ENCODE assay signal across 9 cellular contexts in genomic region chrX:133985164-133986007, GRCh38. TPM values are rescaled to one million over a fixed set of nuclear protein-coding genes. Genes with fewer than 3 reads are reported as not detected.
A peak's percentile ranks its signal among the peaks of the same experiment; 100 is the strongest.
DNase-seq lines count a peak whose midpoint lies in the region; ATAC-seq and TF ChIP-seq lines count a peak whose summit lies in the region.
"Had no signal": no experiment of that assay in that cellular context is flagged by ENCODE, and none has a peak within 500 bp of the region (broad histone marks: within the 10 kb centered on the region; RNA-seq: fewer than 3 reads in every experiment).

GPC3 (minus strand) TSS chrX:133985594.

- CTCF ChIA-PET in WTC11 (lab: Charles Lee), result interaction anchor here (0.9 to 1.2 kb wide), 4 partner anchors 36 to 193 kb away, joined by 3 to 5 read pairs (median 4); no protein-coding TSS in a partner anchor

- H3K36me3 Mint-ChIP-seq in WTC11, result no peaks in the 10 kb centered on the region

- H3K4me3 ChIP-seq in coronary artery (peak within 1 kb of the TSS; percentile 75), lower leg skin (ENCODE audit: low read depth, poor library complexity, severe bottlenecking) (no peak within 1 kb of the TSS)

- H3K27ac Mint-ChIP-seq in WTC11, result no peak within 1 kb of the TSS

- H3K9me3 Mint-ChIP-seq in WTC11, result no peaks in the 10 kb centered on the region

- ATAC-seq in GM18511 (IDR thresholded peaks at IDR 0.05; ENCODE audit: unreplicated experiment), result peak; percentile 76
- ATAC-seq in WTC11, result peak; percentile 93
- no peak for ATAC-seq in HG03565 (IDR thresholded peaks at IDR 0.05; ENCODE audit: unreplicated experiment)

- TF ChIP-seq CTCF in WTC11 (IDR thresholded peaks at IDR 0.05) (no peak), coronary artery (IDR thresholded peaks at IDR 0.05) (no peak), lower leg skin (IDR thresholded peaks at IDR 0.05) (no peak)

- POLR2A ChIA-PET in WTC11 (lab: Charles Lee), result interaction anchor here (1.5 kb wide), 1 partner anchor 18 kb away, joined by 5 read pairs; no protein-coding TSS in a partner anchor

- H3K4me3 Mint-ChIP-seq in WTC11, result peak within 1 kb of the TSS; percentile 77

- no peak within 1 kb of the TSS for H3K27ac ChIP-seq in coronary artery

- DNase-seq in MV-4-11 (lab: John Stamatoyannopoulos, UW) (peak; percentile 40), WTC11 (ENCODE audit: low spot score) (peak; percentile 73), coronary artery (ENCODE audit: low spot score) (no peak), lower leg skin (ENCODE audit: low spot score in 2 of 2) (no peak), H4 (ENCODE audit: low spot score) (no peak)
- DNase-seq in stimulated activated CD8-positive, alpha-beta memory T cell treated with anti-CD3 and anti-CD28 coated beads, Interleukin-12 subunit alpha, Interleukin-12 subunit beta, amount 100 ng/mL, for 4 hours (ENCODE audit: low read depth), result peak; percentile 5

- H3K4me1 Mint-ChIP-seq in WTC11, result peaks cover 44% of the 10 kb centered on the region

- intact Hi-C loops in lower leg skin (cut with DNase I; ENCODE audit: low total_unique reads), result no loop called here

- peaks cover 21% of the 10 kb centered on the region for H3K27me3 Mint-ChIP-seq in WTC11 (ENCODE audit: low read depth)

- TF ChIP-seq POLR2A in lower leg skin (IDR thresholded peaks at IDR 0.05), result no peak

- 0 to 56% methylated on average over 3 to 71 of the region's 90 CpGs for WGBS in lower leg skin, 2 donors

TF ChIP-seq in WTC11, 78 proteins besides CTCF, POLR2A, EP300 and RAD21 (continues in another document):
- TF ChIP-seq STAT6 (CRISPR knock-in tag; conservative IDR thresholded peaks at IDR 0.05; ENCODE audit: low read depth) (no peak), FOXJ3 (CRISPR knock-in tag; IDR thresholded peaks at IDR 0.05; ENCODE audit: borderline replicate concordance) (no peak), ELF4 (CRISPR knock-in tag; IDR thresholded peaks at IDR 0.05; ENCODE audit: low read depth) (no peak), ZNF121 (CRISPR knock-in tag; IDR thresholded peaks at IDR 0.05) (no peak), GABPB1 (CRISPR knock-in tag; IDR thresholded peaks at IDR 0.05) (0 out of 2 replicates have a peak, but pooled peaks have one; percentile 16), ZNF671 (CRISPR knock-in tag; IDR thresholded peaks at IDR 0.05) (no peak), SMAD4 (CRISPR knock-in tag; IDR thresholded peaks at IDR 0.05) (no peak), RELA (CRISPR knock-in tag; IDR thresholded peaks at IDR 0.05; ENCODE audit: borderline replicate concordance) (peak; percentile 70; the same call in 1 of the 2 replicates), ETV6 (CRISPR knock-in tag; IDR thresholded peaks at IDR 0.05) (peak; percentile 70; the same call in 1 of the 2 replicates), ZNF263 (CRISPR knock-in tag; IDR thresholded peaks at IDR 0.05; ENCODE audit: low read depth) (no peak), ATF3 (CRISPR knock-in tag; conservative IDR thresholded peaks at IDR 0.05) (no peak), ZNF281 (CRISPR knock-in tag; IDR thresholded peaks at IDR 0.05) (peak; percentile 73), NFE2L1 (CRISPR knock-in tag; IDR thresholded peaks at IDR 0.05) (peak; percentile 68; the same call in 1 of the 2 replicates), KAT7 (CRISPR knock-in tag; IDR thresholded peaks at IDR 0.05; ENCODE audit: borderline replicate concordance) (no peak; the same call in 1 of the 2 replicates), USF2 (CRISPR knock-in tag; IDR thresholded peaks at IDR 0.05) (no peak), AR (CRISPR knock-in tag; IDR thresholded peaks at IDR 0.05) (no peak), RORB (CRISPR knock-in tag; IDR thresholded peaks at IDR 0.05) (no peak), CBFB (CRISPR knock-in tag; IDR thresholded peaks at IDR 0.05; ENCODE audit: low read depth) (no peak), SP1 (CRISPR knock-in tag; conservative IDR thresholded peaks at IDR 0.05) (peak; percentile 44; the same call in 1 of the 2 replicates), GTF2I (CRISPR knock-in tag; conservative IDR thresholded peaks at IDR 0.05) (no peak), JAZF1 (CRISPR knock-in tag; IDR thresholded peaks at IDR 0.05) (no peak), USF1 (CRISPR knock-in tag; IDR thresholded peaks at IDR 0.05) (peak; percentile 25; the same call in 1 of the 2 replicates)

RNA-seq across cellular contexts. Expression of gene GPC3, which starts in this region (rescaled TPM):
- total RNA-seq in WTC11 (2021) (32.4 to 34.7 TPM (median 32.5 TPM) in 3 replicates), lower leg skin (10 to 100 TPM; 10.4 to 24.4 (median 14.7) TPM)
- total RNA-seq in H4 (2014; rRNA removed; shearing (Covaris generic)), result 0.06 TPM in 1 of 2 replicates, not detected in the other
- total RNA-seq: LHCN-M2 had no signal

Comparison
In these comparisons a context has a peak if more than half of its experiments do, and no peak if none do; other contexts are left out.
1. RNA of gene GPC3 (total RNA-seq): 32.4 to 34.7 TPM in WTC11 and 10.4 to 24.4 TPM in lower leg skin; 0.06 TPM in H4; every median in the first group is over 10 times any median in the second.
2. DNase-seq: peak in MV-4-11 (single experiment), WTC11 (single experiment) and stimulated activated CD8-positive, alpha-beta memory T cell treated with anti-CD3 and anti-CD28 coated beads, Interleukin-12 subunit alpha, Interleukin-12 subunit beta, amount 100 ng/mL, for 4 hours (single experiment); none in coronary artery (single experiment), lower leg skin (0 of 2) and H4 (single experiment).